32 cellular contexts compared by ENCODE assay signal in the genomic region with DNA sequence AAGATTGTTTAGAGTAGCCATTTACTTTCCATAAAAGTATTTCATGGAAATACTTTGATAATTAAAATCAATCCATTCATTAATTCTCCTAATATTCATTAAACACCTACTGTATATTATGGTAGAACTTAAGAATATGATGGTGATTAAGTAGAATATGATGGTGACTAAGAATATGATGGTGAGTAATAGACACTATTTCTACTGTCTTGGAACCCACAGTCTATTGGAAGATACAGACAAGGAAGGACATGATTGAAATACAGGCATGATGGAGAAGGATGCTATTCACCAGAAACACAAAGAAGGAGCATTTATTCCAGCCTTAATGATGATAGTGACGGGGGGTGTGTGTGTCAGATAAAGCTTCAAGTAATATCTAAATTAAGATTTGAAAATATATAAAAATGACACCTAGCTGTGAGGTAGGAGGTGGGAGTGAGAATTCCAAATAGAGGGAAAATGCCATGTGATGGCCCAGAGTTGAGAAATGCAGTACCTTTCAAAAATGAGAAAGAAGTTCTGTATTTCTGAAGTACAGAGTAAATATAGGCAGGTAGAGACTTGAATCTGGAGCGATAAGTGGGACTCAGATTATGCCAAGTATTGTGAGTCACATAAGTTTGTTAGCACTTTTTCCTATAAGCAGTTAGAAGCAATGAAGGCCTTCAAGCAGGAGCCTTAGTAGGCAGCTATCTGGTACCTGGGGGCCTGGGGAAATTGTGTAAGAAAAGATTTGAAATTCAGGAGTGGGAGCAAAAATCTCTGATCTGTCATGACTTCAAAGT.
"Had no signal": no experiment of that assay in that cellular context is flagged by ENCODE, and none has a peak within 500 bp of the region (broad histone marks: within the 10 kb centered on the region; RNA-seq: fewer than 3 reads in every experiment).

No MANE protein-coding gene starts in this region.

- ATAC-seq: activated CD8-positive, alpha-beta memory T cell treated with anti-CD3 and anti-CD28 coated beads, Interleukin-2, amount 10 ng/mL, durations not matched to agents 7 days and 5 days; activated naive CD8-positive, alpha-beta T cell treated with anti-CD3 and anti-CD28 coated beads, Interleukin-2, amount 50 U/mL, for 24 hours; PC-3 had no signal

- H3K36me3 ChIP-seq: cardiac muscle cell, Peyer's patch, WERI-Rb-1 had no signal

- DNase-seq: activated CD4-positive, alpha-beta memory T cell treated with anti-CD3 and anti-CD28 coated beads, Interleukin-2, amount 10 ng/mL, durations not matched to agents 7 days and 5 days; activated CD4-positive, alpha-beta T cell treated with anti-CD3 and anti-CD28 coated beads for 1 hour; activated CD4-positive, alpha-beta T cell treated with anti-CD3 and anti-CD28 coated beads for 48 hours; activated CD4-positive, CD25-positive, alpha-beta regulatory T cell; activated CD8-positive, alpha-beta memory T cell treated with anti-CD3 and anti-CD28 coated beads for 24 hours; activated CD8-positive, alpha-beta memory T cell treated with anti-CD3 and anti-CD28 coated beads, Interleukin-2, amount 10 ng/mL, durations not matched to agents 7 days and 5 days; activated CD8-positive, alpha-beta memory T cell treated with anti-CD3 and anti-CD28 coated beads, Interleukin-2, amount 50 U/mL, for 48 hours; activated effector memory CD4-positive, alpha-beta T cell treated with Interleukin-2 at 50 U/mL for 16 hours; activated naive CD4-positive, alpha-beta T cell treated with anti-CD3 and anti-CD28 coated beads, Interleukin-2, amount 10 ng/mL, durations not matched to agents 7 days and 5 days; activated naive CD8-positive, alpha-beta T cell treated with anti-CD3 and anti-CD28 coated beads, Interleukin-2, amount 50 U/mL, for 24 hours; activated T-cell treated with anti-CD3 and anti-CD28 coated beads, Interleukin-2, amount 50 U/mL, for 48 hours; anterior cingulate cortex; Karpas-422; MM.1S; MV-4-11; NCI-H1092; NCI-H1436 treated with DMSO at 0.1 percent for 48 hours; NCI-H1694 treated with DMSO at 0.1 percent for 48 hours; NCI-H2029; NCI-H2171; NCI-H510A; NCI-H526; NCI-H748 treated with DMSO at 0.1 percent for 48 hours; NK-92 treated with Interleukin-12 subunit alpha and Interleukin-12 subunit beta, amount 100 ng/mL, for 24 hours; PC-3; Peyer's patch; Right ventricle myocardium superior; RPMI8226; T1000; WERI-Rb-1 had no signal

- H3K27ac ChIP-seq: cardiac muscle cell, Peyer's patch, SK-N-MC, WERI-Rb-1 had no signal

- H3K27me3 ChIP-seq: cardiac muscle cell, Peyer's patch had no signal

- H3K9me3 ChIP-seq: Peyer's patch had no signal

- H3K4me1 ChIP-seq: Peyer's patch had no signal

- H3K4me3 ChIP-seq: cardiac muscle cell, Peyer's patch, SK-N-MC had no signal
